In the genomic region with DNA sequence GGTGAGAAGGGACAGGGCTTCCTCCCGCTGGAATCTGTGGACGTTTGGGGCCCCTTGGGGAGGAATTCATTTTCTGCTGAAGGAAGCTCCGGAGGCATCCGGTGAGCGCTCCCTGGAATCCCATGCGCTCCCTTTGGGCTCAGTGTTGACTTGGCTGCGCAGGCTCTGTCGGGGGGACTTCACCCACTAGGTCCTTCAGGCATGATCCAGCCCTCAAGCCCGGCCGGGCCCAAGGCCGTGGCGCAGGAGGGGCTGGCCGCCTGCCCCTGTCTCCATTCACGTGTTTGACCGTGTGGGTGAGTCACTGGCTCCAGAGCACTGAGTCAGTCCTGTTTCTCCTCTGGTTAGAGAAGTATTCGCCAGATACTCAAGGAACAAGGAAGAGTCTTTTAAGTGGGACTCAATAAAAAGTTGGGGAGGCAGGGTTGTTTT, we compare ENCODE assay signal across 8 cellular contexts. TPM values are rescaled to one million over a fixed set of nuclear protein-coding genes. Genes with fewer than 3 reads are reported as not detected.
DNase-seq lines count a peak whose midpoint lies in the region; ATAC-seq, FAIRE-seq and TF ChIP-seq lines count a peak whose summit lies in the region.

No MANE protein-coding gene starts in this region.

- TF ChIP-seq EP300 in suprapubic skin (IDR thresholded peaks at IDR 0.05): no peak

- no peaks in the 10 kb centered on the region for H3K9me3 Mint-ChIP-seq in endothelial cell (ENCODE audit: unreplicated experiment)

- H3K27me3 ChIP-seq in suprapubic skin: no peaks in the 10 kb centered on the region

- H3K4me3 Mint-ChIP-seq in endothelial cell (ENCODE audit: unreplicated experiment): peak overlapping the region; percentile 95

- peaks cover 43% of the 10 kb centered on the region for H3K4me1 ChIP-seq in suprapubic skin

- H3K27me3 Mint-ChIP-seq in endothelial cell (ENCODE audit: unreplicated experiment): peaks cover 6% of the 10 kb centered on the region

- peaks cover 35% of the 10 kb centered on the region for H3K4me1 Mint-ChIP-seq in endothelial cell (ENCODE audit: unreplicated experiment)

- H3K4me3 ChIP-seq in suprapubic skin: peak overlapping the region; percentile 73

- H3K36me3 Mint-ChIP-seq in endothelial cell (ENCODE audit: low read depth, unreplicated experiment): peaks cover 7% of the 10 kb centered on the region

- peak overlapping the region; percentile 84 for H3K27ac ChIP-seq in suprapubic skin

- TF ChIP-seq POLR2A in suprapubic skin (IDR thresholded peaks at IDR 0.05): peak in 1 of 2 donors; percentile 22

- no peaks in the 10 kb centered on the region for H3K9me3 ChIP-seq in suprapubic skin

- WGBS in suprapubic skin: 2% methylated on average over 15 of the region's 16 CpGs

- no peak for TF ChIP-seq CTCF in endothelial cell (IDR thresholded peaks at IDR 0.05; ENCODE audit: unreplicated experiment)
- TF ChIP-seq CTCF in suprapubic skin (IDR thresholded peaks at IDR 0.05): no peak

- no peak for ATAC-seq in HG03520 (IDR thresholded peaks at IDR 0.05; ENCODE audit: unreplicated experiment)

- no peaks in the 10 kb centered on the region for H3K36me3 ChIP-seq in suprapubic skin

- DNase-seq in ELF-1 (ENCODE audit: low read depth, low spot score) (peak; percentile 83), RCC 7860 (ENCODE audit: low spot score) (peak; percentile 87), endothelial cell (ENCODE audit: low spot score) (peak; percentile 25), lung microvascular endothelial cell (ENCODE audit: low read depth in 2 of 2) (peak; percentile 84 to 97), suprapubic skin (ENCODE audit: low spot score in 2 of 2) (peak; percentile 87 to 89), NCI-H1694 (lab: John Stamatoyannopoulos, UW) (no peak), NCI-H2196 (lab: John Stamatoyannopoulos, UW; ENCODE audit: unreplicated experiment) (no peak)

- FAIRE-seq in RCC 7860 (lab: Jason Lieb, UNC): peak; percentile 83

- H3K27ac Mint-ChIP-seq in endothelial cell (ENCODE audit: unreplicated experiment): peak overlapping the region; percentile 78

RNA-seq across cellular contexts. Expression of a gene that starts 1.4 kb away (rescaled TPM):
- 458 TPM for total RNA-seq in endothelial cell (ENCODE audit: unreplicated experiment)
- total RNA-seq in lung microvascular endothelial cell: 174 and 234 TPM in 2 replicates
- 100 to 1,000 TPM; 179 to 458 (median 200) TPM for total RNA-seq in suprapubic skin

Comparison
In these comparisons a context has a peak if more than half of its experiments do, and no peak if none do; other contexts are left out.
1. DNase-seq: peak in ELF-1 (single experiment), RCC 7860 (single experiment), endothelial cell (single experiment), lung microvascular endothelial cell (2 of 2) and suprapubic skin (2 of 2); none in NCI-H1694 (single experiment) and NCI-H2196 (single experiment).